ENCODE assay signal across 23 cellular contexts in the genomic region with DNA sequence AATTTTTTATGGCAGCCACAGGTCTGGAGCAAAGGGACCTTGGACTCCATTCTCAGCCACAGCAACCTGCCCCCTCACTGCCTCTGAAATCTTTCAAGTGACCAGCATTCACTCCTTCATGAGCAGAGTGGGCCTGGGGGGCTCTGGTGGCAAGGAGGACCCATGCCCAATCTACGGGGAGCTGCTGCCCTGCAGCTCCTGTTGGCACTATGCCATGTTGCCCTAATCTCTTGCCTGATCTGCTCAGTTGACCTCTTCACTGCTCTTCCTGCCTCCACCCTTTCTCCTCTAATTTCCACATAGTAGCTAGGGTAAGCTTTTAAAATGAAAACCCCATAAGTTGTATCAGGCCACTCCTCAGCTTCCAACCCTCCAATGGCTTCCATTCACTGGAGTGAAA. TPM values are rescaled to one million over a fixed set of nuclear protein-coding genes. Genes with fewer than 3 reads are reported as not detected.
"Had no signal": no experiment of that assay in that cellular context is flagged by ENCODE, and none has a peak within 500 bp of the region (broad histone marks: within the 10 kb centered on the region; RNA-seq: fewer than 3 reads in every experiment).

No MANE protein-coding gene starts in this region.

- H3K36me3 ChIP-seq: SJSA1 had no signal

- H3K4me3 ChIP-seq: SJSA1, SK-N-MC had no signal

- H3K9me3 ChIP-seq: SJSA1 had no signal

- H3K27ac ChIP-seq: SJSA1, SK-N-MC had no signal

- DNase-seq: Kasumi-1, KG1, MM.1S, NCI-H1092 treated with DMSO at 0.1 percent for 48 hours, NCI-H1436, NCI-H187, NCI-H2029, NCI-H2081 treated with DMSO at 0.1 percent for 48 hours, NCI-H2171, NCI-H226, NCI-H446, NCI-H510A, NCI-H524 treated with DMSO at 0.1 percent for 48 hours, NCI-H69, NCI-H774, Right ventricle myocardium superior, RPMI8226, SIG-M5 had no signal

- FAIRE-seq: RCC 7860 had no signal

RNA-seq across cellular contexts. Expression of a gene that starts 2.9 kb away (rescaled TPM):
- total RNA-seq: HT-29, M059J had no signal
